Comparison of ENCODE assay signal across 20 cellular contexts in the genomic region with DNA sequence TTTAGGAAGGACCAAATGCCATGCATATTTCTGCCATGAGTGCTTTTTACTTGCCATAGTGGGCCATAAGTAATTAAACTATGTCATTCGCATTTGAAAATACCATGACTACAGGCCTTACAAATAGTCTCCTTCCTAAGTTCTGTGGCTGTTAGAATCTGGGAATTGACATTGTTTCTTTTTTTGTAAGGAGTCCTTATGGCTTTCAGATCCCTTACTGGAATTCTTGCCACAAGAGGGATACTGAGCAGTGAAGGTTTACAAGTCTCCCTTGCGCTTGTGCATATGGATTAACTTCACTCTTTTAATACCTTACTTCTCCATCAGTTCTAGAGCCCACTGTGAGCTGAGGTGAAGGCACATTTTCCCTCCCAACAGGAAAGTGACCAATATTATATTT.
"Had no signal": no experiment of that assay in that cellular context is flagged by ENCODE, and none has a peak within 500 bp of the region (broad histone marks: within the 10 kb centered on the region; RNA-seq: fewer than 3 reads in every experiment).

No MANE protein-coding gene starts in this region.

- H3K4me3 Mint-ChIP-seq: activated CD4-positive, alpha-beta memory T cell treated with anti-CD3 and anti-CD28 coated beads for 36 hours; activated CD4-positive, alpha-beta T cell treated with anti-CD3 and anti-CD28 coated beads for 36 hours; activated CD8-positive, alpha-beta memory T cell treated with anti-CD3 and anti-CD28 coated beads, Interleukin-2, amount 10 ng/mL, durations not matched to agents 7 days and 5 days; activated naive CD8-positive, alpha-beta T cell treated with anti-CD3 and anti-CD28 coated beads, Interleukin-2, amount 10 ng/mL, durations not matched to agents 7 days and 5 days; activated T-helper 17 cell treated with anti-CD3 and anti-CD28 coated beads, Interleukin-2, amount 50 U/mL, for 72 hours; mesothelial cell of epicardium; nephron; T-helper 2 cell treated with Interferon-gamma antibody and Interleukin-4, amounts not matched to agents 5 μg/mL and 100 μg/mL, for 36 hours had no signal

- H3K9me3 Mint-ChIP-seq: mesothelial cell of epicardium had no signal

- DNase-seq: activated CD4-positive, alpha-beta memory T cell treated with anti-CD3 and anti-CD28 coated beads for 36 hours; activated CD4-positive, alpha-beta T cell treated with anti-CD3 and anti-CD28 coated beads for 36 hours; activated CD8-positive, alpha-beta memory T cell treated with anti-CD3 and anti-CD28 coated beads, Interleukin-2, amount 10 ng/mL, durations not matched to agents 7 days and 5 days; activated naive CD4-positive, alpha-beta T cell treated with Interleukin-2 at 50 U/mL for 16 hours; activated naive CD8-positive, alpha-beta T cell treated with anti-CD3 and anti-CD28 coated beads, Interleukin-2, amount 10 ng/mL, durations not matched to agents 7 days and 5 days; amygdala; body of pancreas; erythroblast; nucleus accumbens; right cardiac atrium; stimulated activated CD4-positive, alpha-beta T cell treated with anti-CD3 and anti-CD28 coated beads, Interleukin-2, amount 100 ng/mL, for 24 hours; stimulated activated naive CD8-positive, alpha-beta T cell treated with anti-CD3 and anti-CD28 coated beads, Interleukin-15, Interleukin-2, amounts not matched to agents 100 U/mL and 50 U/mL, for 24 hours had no signal

- H3K4me3 ChIP-seq: body of pancreas, lung, tibial nerve, vagina had no signal

- H3K27ac Mint-ChIP-seq: activated CD4-positive, alpha-beta memory T cell treated with anti-CD3 and anti-CD28 coated beads for 36 hours; activated CD4-positive, alpha-beta T cell treated with anti-CD3 and anti-CD28 coated beads for 36 hours; activated CD8-positive, alpha-beta memory T cell treated with anti-CD3 and anti-CD28 coated beads, Interleukin-2, amount 10 ng/mL, durations not matched to agents 7 days and 5 days; activated naive CD8-positive, alpha-beta T cell treated with anti-CD3 and anti-CD28 coated beads, Interleukin-2, amount 10 ng/mL, durations not matched to agents 7 days and 5 days; activated T-helper 17 cell treated with anti-CD3 and anti-CD28 coated beads, Interleukin-2, amount 50 U/mL, for 72 hours; mesothelial cell of epicardium; nephron; T-helper 2 cell treated with Interferon-gamma antibody and Interleukin-4, amounts not matched to agents 5 μg/mL and 100 μg/mL, for 36 hours had no signal

- H3K27me3 Mint-ChIP-seq: activated CD4-positive, alpha-beta memory T cell treated with anti-CD3 and anti-CD28 coated beads for 36 hours; activated CD4-positive, alpha-beta T cell treated with anti-CD3 and anti-CD28 coated beads for 36 hours; activated CD8-positive, alpha-beta memory T cell treated with anti-CD3 and anti-CD28 coated beads, Interleukin-2, amount 10 ng/mL, durations not matched to agents 7 days and 5 days; activated naive CD8-positive, alpha-beta T cell treated with anti-CD3 and anti-CD28 coated beads, Interleukin-2, amount 10 ng/mL, durations not matched to agents 7 days and 5 days; activated T-helper 17 cell treated with anti-CD3 and anti-CD28 coated beads, Interleukin-2, amount 50 U/mL, for 72 hours had no signal

- H3K27ac ChIP-seq: body of pancreas, tibial nerve, vagina had no signal

- ATAC-seq: activated CD4-positive, alpha-beta T cell treated with anti-CD3 and anti-CD28 coated beads for 36 hours; activated CD8-positive, alpha-beta memory T cell treated with anti-CD3 and anti-CD28 coated beads, Interleukin-2, amount 10 ng/mL, durations not matched to agents 7 days and 5 days; activated T-helper 17 cell treated with anti-CD3 and anti-CD28 coated beads, Interleukin-2, amount 50 U/mL, for 72 hours; body of pancreas; left lobe of liver; right cardiac atrium; stimulated activated naive CD8-positive, alpha-beta T cell treated with anti-CD3 and anti-CD28 coated beads, Interleukin-15, Interleukin-2, amounts not matched to agents 100 U/mL and 50 U/mL, for 24 hours had no signal

- H3K4me1 Mint-ChIP-seq: activated CD4-positive, alpha-beta T cell treated with anti-CD3 and anti-CD28 coated beads for 36 hours; activated CD8-positive, alpha-beta memory T cell treated with anti-CD3 and anti-CD28 coated beads, Interleukin-2, amount 10 ng/mL, durations not matched to agents 7 days and 5 days; activated naive CD8-positive, alpha-beta T cell treated with anti-CD3 and anti-CD28 coated beads, Interleukin-2, amount 10 ng/mL, durations not matched to agents 7 days and 5 days; activated T-helper 17 cell treated with anti-CD3 and anti-CD28 coated beads, Interleukin-2, amount 50 U/mL, for 72 hours; mesothelial cell of epicardium; nephron had no signal

- H3K9me3 ChIP-seq: body of pancreas, tibial nerve, vagina had no signal

- H3K27me3 ChIP-seq: body of pancreas, tibial nerve, vagina had no signal

- H3K4me1 ChIP-seq: body of pancreas, tibial nerve, vagina had no signal

- H3K36me3 Mint-ChIP-seq: activated CD4-positive, alpha-beta memory T cell treated with anti-CD3 and anti-CD28 coated beads for 36 hours; activated CD8-positive, alpha-beta memory T cell treated with anti-CD3 and anti-CD28 coated beads, Interleukin-2, amount 10 ng/mL, durations not matched to agents 7 days and 5 days; activated naive CD8-positive, alpha-beta T cell treated with anti-CD3 and anti-CD28 coated beads, Interleukin-2, amount 10 ng/mL, durations not matched to agents 7 days and 5 days; mesothelial cell of epicardium had no signal

- H3K36me3 ChIP-seq: tibial nerve, vagina had no signal
